Comparison of ENCODE assay signal across 8 cellular contexts in the genomic region with DNA sequence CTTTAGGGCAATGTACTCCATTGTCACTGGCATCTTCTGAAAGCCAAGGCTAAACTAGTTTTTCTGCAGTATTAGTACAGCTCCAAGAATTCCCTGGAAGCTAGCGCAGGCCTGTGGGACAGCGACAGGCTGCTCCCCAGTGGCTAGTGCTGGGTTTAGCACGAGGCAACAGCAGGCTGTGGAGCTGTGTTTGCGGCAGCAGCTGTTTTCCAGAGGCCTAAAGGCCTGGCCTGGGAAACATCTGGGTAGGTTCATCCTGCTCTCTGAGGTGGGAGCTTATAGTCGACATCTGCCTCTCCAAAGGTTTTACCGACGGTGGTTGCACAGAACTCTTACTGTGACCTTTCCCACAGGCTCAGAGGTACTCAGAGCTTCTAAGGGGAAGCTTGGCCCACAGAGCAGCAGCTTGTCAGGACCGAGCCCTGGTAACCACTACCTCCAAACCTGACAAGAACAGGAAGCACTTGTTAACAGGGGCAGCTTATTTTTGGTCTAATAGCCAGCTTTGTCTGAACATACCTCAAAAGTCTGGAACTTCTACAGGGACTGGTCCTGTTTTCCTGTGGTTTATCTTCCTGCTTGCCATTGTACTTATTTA. TPM values are rescaled to one million over a fixed set of nuclear protein-coding genes. Genes with fewer than 3 reads are reported as not detected.
DNase-seq lines count a peak whose midpoint lies in the region; ATAC-seq, FAIRE-seq and TF ChIP-seq lines count a peak whose summit lies in the region.

No MANE protein-coding gene starts in this region.

- H3K4me1 ChIP-seq in CD8-positive, alpha-beta T cell (ENCODE audit: insufficient read depth, low read length), result no peaks in the 10 kb centered on the region
- H3K4me1 ChIP-seq in small intestine (ENCODE audit: control insufficient read depth in 2 of 2, insufficient read depth in 1 of 2, low read depth in 1 of 2, low read length in 1 of 2), result no peaks in the 10 kb centered on the region

- peak overlapping the region; percentile 18 for H3K27ac ChIP-seq in CD8-positive, alpha-beta T cell (ENCODE audit: low read depth, low read length)
- no peak overlapping the region for H3K27ac ChIP-seq in small intestine (ENCODE audit: low read depth in 1 of 2, low read length in 1 of 2)

- no peak for DNase-seq in CD8-positive, alpha-beta T cell
- DNase-seq in LHCN-M2 (ENCODE audit: low read depth), result peak; percentile 53
- DNase-seq in cerebellar cortex (ENCODE audit: low spot score), result peak; percentile 74
- peak; percentile 70 for DNase-seq in medulla oblongata (ENCODE audit: extremely low spot score)
- no peak for DNase-seq in NCI-H1694 treated with DMSO at 0.1 percent for 48 hours (lab: John Stamatoyannopoulos, UW)
- no peak for DNase-seq in small intestine
- DNase-seq in activated T-cell treated with anti-CD3 and anti-CD28 coated beads, Interleukin-2, amount 50 U/mL, for 4 hours, result no peak

- peaks cover 5% of the 10 kb centered on the region for H3K4me1 Mint-ChIP-seq in CD8-positive, alpha-beta T cell (ENCODE audit: low read depth)
- no peaks in the 10 kb centered on the region for H3K4me1 Mint-ChIP-seq in activated T-cell treated with anti-CD3 and anti-CD28 coated beads, Interleukin-2, amount 50 U/mL, for 4 hours (ENCODE audit: low read depth)

- H3K27ac Mint-ChIP-seq in CD8-positive, alpha-beta T cell, result peak overlapping the region; percentile 86

- no peaks in the 10 kb centered on the region for H3K27me3 ChIP-seq in CD8-positive, alpha-beta T cell (ENCODE audit: insufficient read depth, low read length)
- no peaks in the 10 kb centered on the region for H3K27me3 ChIP-seq in small intestine (ENCODE audit: control insufficient read depth in 2 of 2, insufficient read depth in 2 of 2, low read length in 2 of 2)

- CTCF ChIA-PET in CD8-positive, alpha-beta T cell (lab: Charles Lee), result no interaction called here

- FAIRE-seq in small intestine (lab: Jason Lieb, UNC), result no peak

- no peak overlapping the region for H3K4me3 ChIP-seq in CD8-positive, alpha-beta T cell (ENCODE audit: low read depth, low read length)
- no peak overlapping the region for H3K4me3 ChIP-seq in small intestine (ENCODE audit: low read depth in 1 of 2, low read length in 2 of 2)

- peaks cover 1% of the 10 kb centered on the region for H3K36me3 ChIP-seq in CD8-positive, alpha-beta T cell (ENCODE audit: insufficient read depth, low read length)
- peaks cover 3 to 9% of the 10 kb centered on the region in 2 donors for H3K36me3 ChIP-seq in small intestine (ENCODE audit: control insufficient read depth in 2 of 2, insufficient read depth in 2 of 2, low read length in 2 of 2)

- no peaks in the 10 kb centered on the region for H3K27me3 Mint-ChIP-seq in CD8-positive, alpha-beta T cell (ENCODE audit: low read depth)
- H3K27me3 Mint-ChIP-seq in activated T-cell treated with anti-CD3 and anti-CD28 coated beads, Interleukin-2, amount 50 U/mL, for 4 hours (ENCODE audit: low read depth), result no peaks in the 10 kb centered on the region

- H3K36me3 Mint-ChIP-seq in CD8-positive, alpha-beta T cell, result peaks cover 43% of the 10 kb centered on the region
- H3K36me3 Mint-ChIP-seq in activated T-cell treated with anti-CD3 and anti-CD28 coated beads, Interleukin-2, amount 50 U/mL, for 4 hours (ENCODE audit: insufficient read depth), result peaks cover 10% of the 10 kb centered on the region

- no peak overlapping the region for H3K4me3 Mint-ChIP-seq in CD8-positive, alpha-beta T cell
- H3K4me3 Mint-ChIP-seq in activated T-cell treated with anti-CD3 and anti-CD28 coated beads, Interleukin-2, amount 50 U/mL, for 4 hours, result no peak overlapping the region

- ATAC-seq in CD8-positive, alpha-beta T cell, result no peak
- no peak for ATAC-seq in GM18511 (IDR thresholded peaks at IDR 0.05; ENCODE audit: unreplicated experiment)
- ATAC-seq in activated T-cell treated with anti-CD3 and anti-CD28 coated beads, Interleukin-2, amount 50 U/mL, for 4 hours, result no peak

- TF ChIP-seq CTCF in CD8-positive, alpha-beta T cell (IDR thresholded peaks at IDR 0.05), result no peak

- WGBS in small intestine, 3 donors, result 55 to 79% (median 68%) methylated on average over 8 of the region's 8 CpGs

- H3K9me3 Mint-ChIP-seq in CD8-positive, alpha-beta T cell, result no peaks in the 10 kb centered on the region
- no peaks in the 10 kb centered on the region for H3K9me3 Mint-ChIP-seq in activated T-cell treated with anti-CD3 and anti-CD28 coated beads, Interleukin-2, amount 50 U/mL, for 4 hours

- intact Hi-C loops in CD8-positive, alpha-beta T cell (cut with DNase I, micrococcal nuclease), result no loop called here

- H3K9me3 ChIP-seq in CD8-positive, alpha-beta T cell (ENCODE audit: low read length), result no peaks in the 10 kb centered on the region
- H3K9me3 ChIP-seq in small intestine (ENCODE audit: control insufficient read depth, low read depth), result no peaks in the 10 kb centered on the region

- POLR2A ChIA-PET in CD8-positive, alpha-beta T cell (lab: Charles Lee), result interaction anchor here (0.5 to 0.7 kb wide), 3 partner anchors 200 to 636 kb away, joined by 3 read pairs; no protein-coding TSS in a partner anchor

RNA-seq across cellular contexts. Expression of gene CC2D1B, which starts 17.2 kb away (rescaled TPM):
- total RNA-seq in CD8-positive, alpha-beta T cell, result 10 to 100 TPM; 38.8 to 40.6 TPM
- 46.3 and 46.4 TPM in 2 replicates for total RNA-seq in LHCN-M2 (2014; rRNA removed)
- polyA plus RNA-seq in LHCN-M2 (2012), result 27.2 TPM
- polyA plus RNA-seq in small intestine, result 10 to 100 TPM; 17.3 to 19.0 (median 17.5) TPM
- 10 to 100 TPM; 35.0 to 40.0 (median 38.9) TPM for total RNA-seq in activated T-cell treated with anti-CD3 and anti-CD28 coated beads, Interleukin-2, amount 50 U/mL, for 4 hours

RNA-seq across cellular contexts. Expression of gene ORC1, which starts 55.4 kb away (rescaled TPM):
- 1 to 10 TPM; 1.2 to 1.3 TPM for total RNA-seq in CD8-positive, alpha-beta T cell
- 15.6 and 18.2 TPM in 2 replicates for total RNA-seq in LHCN-M2 (2014; rRNA removed)
- polyA plus RNA-seq in LHCN-M2 (2012), result 5.4 TPM
- polyA plus RNA-seq in small intestine, result 1 to 10 TPM in 2 of 3 donors, under 1 TPM in 1; 0.22 to 5.3 (median 1.4) TPM
- 10 to 100 TPM; 34.8 to 46.2 (median 37.3) TPM for total RNA-seq in activated T-cell treated with anti-CD3 and anti-CD28 coated beads, Interleukin-2, amount 50 U/mL, for 4 hours

RNA-seq across cellular contexts. Expression of gene PRPF38A, which starts 55.6 kb away (rescaled TPM):
- total RNA-seq in CD8-positive, alpha-beta T cell, result 10 to 100 TPM; 52.2 to 62.0 TPM
- total RNA-seq in LHCN-M2 (2014; rRNA removed), result 12.2 and 13.8 TPM in 2 replicates
- 13.0 TPM for polyA plus RNA-seq in LHCN-M2 (2012)
- 10 to 100 TPM; 11.6 to 29.9 (median 18.9) TPM for polyA plus RNA-seq in small intestine
- total RNA-seq in activated T-cell treated with anti-CD3 and anti-CD28 coated beads, Interleukin-2, amount 50 U/mL, for 4 hours, result 100 to 1,000 TPM in 2 of 3 donors, 10 to 100 TPM in 1; 94.0 to 113 (median 101) TPM

Comparison
In these comparisons a context has a peak if more than half of its experiments do, and no peak if none do; other contexts are left out.
1. DNase-seq: peak in LHCN-M2 (single experiment), cerebellar cortex (single experiment) and medulla oblongata (single experiment); none in CD8-positive, alpha-beta T cell (0 of 7), NCI-H1694 treated with DMSO at 0.1 percent for 48 hours (single experiment), small intestine (single experiment) and activated T-cell treated with anti-CD3 and anti-CD28 coated beads, Interleukin-2, amount 50 U/mL, for 4 hours (single experiment).